In genomic region chr7:100335566-100336466, GRCh38 we compare ENCODE assay signal across 8 cellular contexts. TPM values are rescaled to one million over a fixed set of nuclear protein-coding genes. Genes with fewer than 3 reads are reported as not detected.
DNase-seq lines count a peak whose midpoint lies in the region; ATAC-seq, FAIRE-seq and TF ChIP-seq lines count a peak whose summit lies in the region.
"Not testable (repeated sequence)": the region's sequence is repeated elsewhere in the genome, so short reads cannot be mapped to it uniquely, and the experiment has no call there.

No MANE protein-coding gene starts in this region.

- intact Hi-C loops in body of pancreas (cut with DNase I) = loop anchor here (10.0 kb wide), 1 partner anchor 201 kb away; no protein-coding TSS in a partner anchor
- intact Hi-C loops in gastrocnemius medialis (cut with DNase I; ENCODE audit: low total_unique reads) = loop anchor here (5.0 kb wide), 1 partner anchor 91 kb away; the partner anchor contains the start of genes MEPCE and ZCWPW1

- not testable (repeated sequence) for H3K36me3 ChIP-seq in body of pancreas (replicated peaks in 1 of 2; ENCODE audit: insufficient read depth in 1 of 2, low read depth in 2 of 2); iPS DF 6.9 (ENCODE audit: control insufficient read depth, insufficient read depth, low read length)
- peaks cover 0 to 16% of the 10 kb centered on the region in 2 donors for H3K36me3 ChIP-seq in gastrocnemius medialis

- DNase-seq in 8988T (peak; percentile 28), NCI-H2107 (lab: John Stamatoyannopoulos, UW) (peak; percentile 63), body of pancreas (peak; percentile 91 to 94 (median 92)), iPS DF 6.9 (ENCODE audit: low read depth, low spot score) (peak; percentile 63), gastrocnemius medialis (peak; percentile 87 to 95)

- 0% methylated on average over 6 to 67 of the region's 85 CpGs for WGBS in body of pancreas, 2 donors
- no CpG with 5 or more reads among the region's 85 CpGs for WGBS in iPS DF 6.9 (ENCODE audit: insufficient coverage, insufficient read length)

- H3K4me3 ChIP-seq in body of pancreas (peak overlapping the region; percentile 51 to 62), iPS DF 6.9 (ENCODE audit: low read length) (peak overlapping the region; percentile 66; the same call in 1 of the 2 replicates), gastrocnemius medialis (peak overlapping the region; percentile 77 to 90 (median 82))

- not testable (repeated sequence) for H3K27me3 ChIP-seq in body of pancreas; iPS DF 6.9 (ENCODE audit: control insufficient read depth, insufficient read depth, low read length); gastrocnemius medialis

- TF ChIP-seq CTCF in body of pancreas (IDR thresholded peaks at IDR 0.05) (peak in 3 of 7 experiments; percentile 2 to 19 (median 9)), gastrocnemius medialis (IDR thresholded peaks at IDR 0.05 in 4 of 5, conservative IDR thresholded peaks at IDR 0.05 in 1 of 5) (peak in 2 of 5 experiments; percentile 17 to 20)

- H3K27ac ChIP-seq in body of pancreas (peak overlapping the region; percentile 91 to 98 (median 94)), gastrocnemius medialis (peak overlapping the region; percentile 92 to 97 (median 94))
- not testable (repeated sequence) for H3K27ac ChIP-seq in iPS DF 6.9 (ENCODE audit: low read length)

- FAIRE-seq in TTC549 (lab: Jason Lieb, UNC) = peak; percentile 56

- in situ Hi-C loops in gastrocnemius medialis (cut with MboI; ENCODE audit: low sequenced_read_pairs in 4 of 4) = loop anchor here in 2 of 4 donors (25.0 kb wide), 2 partner anchors 174 to 199 kb away; partner anchors contain the start of genes GAL3ST4 (in 1 of the 2), LAMTOR4 (in 1 of the 2), MBLAC1 (in 1 of the 2) and TRAPPC14 (in 1 of the 2)

- ATAC-seq in GM18520 (IDR thresholded peaks at IDR 0.05; ENCODE audit: unreplicated experiment) (peak; percentile 87), HG03060 (IDR thresholded peaks at IDR 0.05; ENCODE audit: low read depth, unreplicated experiment) (peak; percentile 91), body of pancreas (peak; percentile 98), gastrocnemius medialis (peak; percentile 99 to 100)

- TF ChIP-seq POLR2A in body of pancreas (IDR thresholded peaks at IDR 0.05) (peak; percentile 95 to 99 (median 97)), gastrocnemius medialis (IDR thresholded peaks at IDR 0.05) (peak; percentile 100)

- not testable (repeated sequence) for H3K9me3 ChIP-seq in body of pancreas; iPS DF 6.9 (ENCODE audit: control insufficient read depth, insufficient read depth, low read length); gastrocnemius medialis

- H3K4me1 ChIP-seq in body of pancreas; iPS DF 6.9 (ENCODE audit: control insufficient read depth, insufficient read depth, low read length): not testable (repeated sequence)
- peaks cover 8 to 16% of the 10 kb centered on the region in 2 donors for H3K4me1 ChIP-seq in gastrocnemius medialis

RNA-seq across cellular contexts. Expression of gene PILRB, which starts 22.1 kb away (rescaled TPM):
- total RNA-seq in body of pancreas (10 to 100 TPM; 63.3 to 65.6 TPM), gastrocnemius medialis (10 to 100 TPM; 11.8 to 32.4 (median 20.8) TPM)

RNA-seq across cellular contexts. Expression of gene SPDYE3, which starts 28.3 kb away (rescaled TPM):
- total RNA-seq in body of pancreas = not detected
- not detected for total RNA-seq in gastrocnemius medialis

RNA-seq across cellular contexts. Expression of gene PILRA, which starts 37.5 kb away (rescaled TPM):
- total RNA-seq in body of pancreas (1 to 10 TPM in 1 of 2 donors, not detected in 1; 7.0 TPM), gastrocnemius medialis (1 to 10 TPM in 3 of 4 donors, under 1 TPM in 1; 0.62 to 5.4 (median 2.0) TPM)

Comparison
In these comparisons a context has a peak if more than half of its experiments do, and no peak if none do; other contexts are left out.
1. DNase-seq: peak in every context shown above with its lines; median percentile 92 in body of pancreas; 91 in gastrocnemius medialis; 63 in NCI-H2107; 63 in iPS DF 6.9; 28 in 8988T.